Comparison of ENCODE assay signal across 19 cellular contexts in the genomic region with DNA sequence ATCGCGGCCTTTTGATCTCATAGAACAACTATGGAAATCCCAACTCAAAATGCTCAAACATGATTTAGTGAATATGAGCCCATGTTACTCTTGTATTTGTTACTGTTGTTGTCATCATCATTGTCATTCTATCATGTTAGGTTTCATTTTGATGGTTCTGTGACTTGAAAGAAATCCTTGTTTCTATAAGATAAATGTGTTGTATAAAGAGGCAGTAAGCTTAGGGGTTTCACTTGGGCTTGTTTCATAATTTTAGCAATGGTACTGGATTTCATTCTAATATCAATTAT. TPM values are rescaled to one million over a fixed set of nuclear protein-coding genes. Genes with fewer than 3 reads are reported as not detected.
DNase-seq lines count a peak whose midpoint lies in the region; ATAC-seq, FAIRE-seq and TF ChIP-seq lines count a peak whose summit lies in the region.
"Had no signal": no experiment of that assay in that cellular context is flagged by ENCODE, and none has a peak within 500 bp of the region (broad histone marks: within the 10 kb centered on the region; RNA-seq: fewer than 3 reads in every experiment).

No MANE protein-coding gene starts in this region.

- no peaks in the 10 kb centered on the region for H3K9me1 ChIP-seq in K562 (ENCODE audit: control insufficient read depth, insufficient read depth, low read length)

- TF ChIP-seq RAD21 in K562 (CRISPR knock-in tag; conservative IDR thresholded peaks at IDR 0.05 in 1 of 2, IDR thresholded peaks at IDR 0.05 in 1 of 2), result no peak

- H3K36me3 Mint-ChIP-seq in activated naive CD4-positive, alpha-beta T cell treated with anti-CD3 and anti-CD28 coated beads, Interleukin-2, amount 50 U/mL, for 24 hours, result peaks cover 14% of the 10 kb centered on the region
- H3K36me3 Mint-ChIP-seq in T-helper 17 cell (ENCODE audit: low read depth), result peaks cover 7% of the 10 kb centered on the region
- H3K36me3 Mint-ChIP-seq in stimulated activated memory B cell treated with anti-CD40 and anti-IgM and Interleukin-4, amounts not matched to agents 10 μg/mL and 1 μg/mL and 100 μg/mL, for 72 hours, result peaks cover 13% of the 10 kb centered on the region

- TF ChIP-seq EP300 in K562 (IDR thresholded peaks at IDR 0.05; ENCODE audit: low read length), result no peak

- no peak overlapping the region for H3K4me2 ChIP-seq in K562 (ENCODE audit: insufficient read depth, low read length)
- H3K4me2 ChIP-seq: smooth muscle cell had no signal

- 0% methylated on average over 2 of the region's 2 CpGs for WGBS in K562 (ENCODE audit: insufficient coverage, low coverage, missing lambda C conversion rate)
- 90 to 96% (median 94%) methylated on average over 2 of the region's 2 CpGs for WGBS in adrenal gland, 4 donors

- peak overlapping the region; percentile 54 for H3K4me3 Mint-ChIP-seq in activated naive CD4-positive, alpha-beta T cell treated with anti-CD3 and anti-CD28 coated beads, Interleukin-2, amount 50 U/mL, for 24 hours
- peak overlapping the region; percentile 82 for H3K4me3 Mint-ChIP-seq in T-helper 17 cell
- H3K4me3 Mint-ChIP-seq in stimulated activated memory B cell treated with anti-CD40 and anti-IgM and Interleukin-4, amounts not matched to agents 10 μg/mL and 1 μg/mL and 100 μg/mL, for 72 hours, result no peak overlapping the region

- CTCF ChIA-PET in K562 (lab: Yijun Ruan, JAX; ENCODE audit: low intra/inter-chr PET ratio), result no interaction called here

- POLR2A ChIA-PET in K562 (lab: Yijun Ruan, JAX), result no interaction called here

- H3K9me3 ChIP-seq in T-helper 17 cell (ENCODE audit: control insufficient read depth, low read length, poor library complexity, severe bottlenecking) (no peaks in the 10 kb centered on the region), K562 (replicated peaks; ENCODE audit: control insufficient read depth, insufficient read depth, low read depth, low read length) (no peaks in the 10 kb centered on the region), adrenal gland (replicated peaks in 1 of 3) (no peaks in the 10 kb centered on the region)
- H3K9me3 ChIP-seq: tibial nerve had no signal

- H3K9me3 Mint-ChIP-seq in activated naive CD4-positive, alpha-beta T cell treated with anti-CD3 and anti-CD28 coated beads, Interleukin-2, amount 50 U/mL, for 24 hours, result peaks cover 14% of the 10 kb centered on the region
- peaks cover 4% of the 10 kb centered on the region for H3K9me3 Mint-ChIP-seq in stimulated activated memory B cell treated with anti-CD40 and anti-IgM and Interleukin-4, amounts not matched to agents 10 μg/mL and 1 μg/mL and 100 μg/mL, for 72 hours

- DNase-seq in activated naive CD4-positive, alpha-beta T cell treated with anti-CD3 and anti-CD28 coated beads, Interleukin-2, amount 50 U/mL, for 16 hours, result no peak
- no peak for DNase-seq in T-helper 17 cell
- DNase-seq in K562 (ENCODE audit: extremely low read depth in 1 of 4, low spot score in 3 of 4), result no peak
- no peak for DNase-seq in adrenal gland
- DNase-seq: glutamatergic neuron; mesenchymal stem cell; NCI-H187 treated with DMSO at 0.1 percent for 48 hours; NCI-H2227 treated with DMSO at 0.1 percent for 48 hours; NCI-H748 treated with DMSO at 0.1 percent for 48 hours; stimulated activated CD4-positive, alpha-beta T cell treated with anti-CD3 and anti-CD28 coated beads, Interleukin-2, amount 100 ng/mL, for 48 hours; stomach had no signal

- in situ Hi-C loops in K562 (cut with MboI), result no loop called here

- H3K27ac ChIP-seq in K562 (ENCODE audit: extremely low read depth, low read depth, low read length), result no peak overlapping the region
- H3K27ac ChIP-seq in adrenal gland, result no peak overlapping the region

- H3K27me3 ChIP-seq in K562 (ENCODE audit: control insufficient read depth in 2 of 2, insufficient read depth in 2 of 2, low read length in 2 of 2) (no peaks in the 10 kb centered on the region), adrenal gland (no peaks in the 10 kb centered on the region)
- H3K27me3 ChIP-seq: stomach, tibial nerve had no signal

- H3K4me3 ChIP-seq in K562, result no peak overlapping the region
- no peak overlapping the region for H3K4me3 ChIP-seq in adrenal gland
- H3K4me3 ChIP-seq: smooth muscle cell, stomach, tibial nerve had no signal

- no peak for TF ChIP-seq POLR2A in K562 (conservative IDR thresholded peaks at IDR 0.05)
- no peak for TF ChIP-seq POLR2A in adrenal gland (IDR thresholded peaks at IDR 0.05)

- no TSS peak for BruUV-seq in K562 (replicated peaks; lab: Mats Ljungman, UMichigan)

- H3K27ac Mint-ChIP-seq in activated naive CD4-positive, alpha-beta T cell treated with anti-CD3 and anti-CD28 coated beads, Interleukin-2, amount 50 U/mL, for 24 hours, result peak overlapping the region; percentile 99
- peak overlapping the region; percentile 96 for H3K27ac Mint-ChIP-seq in T-helper 17 cell
- H3K27ac Mint-ChIP-seq in stimulated activated memory B cell treated with anti-CD40 and anti-IgM and Interleukin-4, amounts not matched to agents 10 μg/mL and 1 μg/mL and 100 μg/mL, for 72 hours, result peak overlapping the region; percentile 77

- no peak for ATAC-seq in T-helper 17 cell
- ATAC-seq in K562, result no peak
- ATAC-seq in stimulated activated memory B cell treated with anti-CD40 and anti-IgM and Interleukin-4, amounts not matched to agents 10 μg/mL and 1 μg/mL and 100 μg/mL, for 72 hours, result no peak
- ATAC-seq in GM21529 (IDR thresholded peaks at IDR 0.05; ENCODE audit: unreplicated experiment), result no peak
- ATAC-seq: SK-N-SH treated with all-trans-retinoic acid at 6 μM for 48 hours had no signal

- H3K4me1 ChIP-seq in K562 (replicated peaks in 1 of 2; ENCODE audit: control insufficient read depth in 2 of 2, insufficient read depth in 2 of 2, low read length in 2 of 2) (no peaks in the 10 kb centered on the region), adrenal gland (replicated peaks in 1 of 2) (peaks cover 0 to 12% of the 10 kb centered on the region in 2 donors)

- no peak for TF ChIP-seq CTCF in K562 (IDR thresholded peaks at IDR 0.05 in 2 of 3, conservative IDR thresholded peaks at IDR 0.05 in 1 of 3; ENCODE audit: insufficient read depth in 2 of 3, low read depth in 1 of 3, low read length in 3 of 3)
- TF ChIP-seq CTCF in adrenal gland (IDR thresholded peaks at IDR 0.05), result no peak

- peak; percentile 23 for FAIRE-seq in K562 (lab: Jason Lieb, UNC)

- H3K79me2 ChIP-seq in K562 (ENCODE audit: control insufficient read depth, insufficient read depth, low read length), result no peaks in the 10 kb centered on the region

- H3K36me3 ChIP-seq in K562 (ENCODE audit: control insufficient read depth, insufficient read depth, low read length), result no peaks in the 10 kb centered on the region
- H3K36me3 ChIP-seq in adrenal gland (replicated peaks in 1 of 2), result no peaks in the 10 kb centered on the region
- H3K36me3 ChIP-seq: stomach, tibial nerve had no signal

- no peaks in the 10 kb centered on the region for H4K20me1 ChIP-seq in K562 (replicated peaks; ENCODE audit: control insufficient read depth, insufficient read depth, low read length)

- H2AFZ ChIP-seq in K562 (ENCODE audit: low read depth, low read length), result no peak overlapping the region

- intact Hi-C loops in K562 (cut with micrococcal nuclease) (no loop called here), adrenal gland (cut with DNase I) (no loop called here)

- peaks cover 74% of the 10 kb centered on the region for H3K4me1 Mint-ChIP-seq in activated naive CD4-positive, alpha-beta T cell treated with anti-CD3 and anti-CD28 coated beads, Interleukin-2, amount 50 U/mL, for 24 hours
- H3K4me1 Mint-ChIP-seq in T-helper 17 cell, result peaks cover 47% of the 10 kb centered on the region
- H3K4me1 Mint-ChIP-seq in stimulated activated memory B cell treated with anti-CD40 and anti-IgM and Interleukin-4, amounts not matched to agents 10 μg/mL and 1 μg/mL and 100 μg/mL, for 72 hours, result peaks cover 19% of the 10 kb centered on the region

- H3K27me3 Mint-ChIP-seq in activated naive CD4-positive, alpha-beta T cell treated with anti-CD3 and anti-CD28 coated beads, Interleukin-2, amount 50 U/mL, for 24 hours, result no peaks in the 10 kb centered on the region
- H3K27me3 Mint-ChIP-seq in T-helper 17 cell, result no peaks in the 10 kb centered on the region
- H3K27me3 Mint-ChIP-seq in stimulated activated memory B cell treated with anti-CD40 and anti-IgM and Interleukin-4, amounts not matched to agents 10 μg/mL and 1 μg/mL and 100 μg/mL, for 72 hours, result no peaks in the 10 kb centered on the region

- no peak overlapping the region for H3K9ac ChIP-seq in K562 (ENCODE audit: insufficient read depth in 1 of 2, low read depth in 2 of 2, low read length in 2 of 2)

TF ChIP-seq in K562, 482 proteins besides CTCF, POLR2A, EP300 and RAD21:
- TF ChIP-seq ZNF79 (CRISPR knock-in tag; IDR thresholded peaks at IDR 0.05; ENCODE audit: low read depth) (no peak), PYGO2 (tag; IDR thresholded peaks at IDR 0.05) (no peak), MBD2 (IDR thresholded peaks at IDR 0.05; ENCODE audit: borderline replicate concordance, low read depth) (no peak)

RNA-seq across cellular contexts. Expression of a gene that starts 15.3 kb away (rescaled TPM):
- total RNA-seq in T-helper 17 cell (100 to 1,000 TPM; 122 to 132 TPM), K562 (2014; rRNA removed) (0.23 and 0.61 TPM in 2 replicates), K562 (2014; rRNA removed; fragmentation: Illumina TruSeq; extraction: Trizol) (0.69 and 0.86 TPM in 2 replicates), K562 (2015; rRNA removed; fragmentation: Illumina TruSeq; extraction: Trizol) (0.36 and 0.57 TPM in 2 replicates), K562 (2021) (0.29 and 0.40 TPM in 2 replicates), adrenal gland (10 to 100 TPM in 1 of 8 donors, 1 to 10 TPM in 5, under 1 TPM in 2; 0.18 to 31.0 (median 3.1) TPM)
- 0.16 and 0.44 TPM in 2 replicates for total RNA-seq in K562 (2011; cell fraction: chromatin; rRNA removed; ENCODE audit: low replicate concordance)
- 0.50 TPM in 1 of 2 replicates, not detected in the other for total RNA-seq in K562 (2011; cell fraction: nucleolus; rRNA removed)
- total RNA-seq in K562 (2011; cell fraction: nucleoplasm; rRNA removed), result 0.15 and 0.23 TPM in 2 replicates
- polyA plus RNA-seq in K562 (2011; rRNA removed) (0.91 and 2.9 TPM in 2 replicates), K562 (2014; fragmentation: Illumina TruSeq; extraction: Trizol) (0.58 and 0.66 TPM in 2 replicates), K562 (2014; fragmentation: Nextera tagmentation; extraction: Ambion mirVana) (under 1 TPM; 0.35 to 0.57 TPM), K562 (2014; rRNA removed) (0.49 and 0.65 TPM in 2 replicates), adrenal gland (1 to 10 TPM; 1.2 to 2.4 (median 2.4) TPM)
- polyA plus RNA-seq in K562 (2011; cell fraction: cytosol; rRNA removed), result 0.31 and 1.2 TPM in 2 replicates
- polyA plus RNA-seq in K562 (2011; cell fraction: nucleus; rRNA removed), result 0.77 and 3.9 TPM in 2 replicates
- 0.46 and 1.2 TPM in 2 replicates for polyA plus RNA-seq in K562 (2012)
- 0.46 and 2.7 TPM in 2 replicates for polyA minus RNA-seq in K562 (2011; rRNA and poly(A)+ RNA removed)
- polyA minus RNA-seq in K562 (2011; cell fraction: cytosol; rRNA and poly(A)+ RNA removed), result 0.38 TPM in 1 of 2 replicates, not detected in the other
- 0.81 and 2.4 TPM in 2 replicates for polyA minus RNA-seq in K562 (2011; cell fraction: nucleus; rRNA and poly(A)+ RNA removed)
- total RNA-seq: myocyte, smooth muscle cell had no signal
- polyA plus RNA-seq: endothelial cell of umbilical vein, smooth muscle cell had no signal
